2 cellular contexts compared by ENCODE assay signal in the genomic region with DNA sequence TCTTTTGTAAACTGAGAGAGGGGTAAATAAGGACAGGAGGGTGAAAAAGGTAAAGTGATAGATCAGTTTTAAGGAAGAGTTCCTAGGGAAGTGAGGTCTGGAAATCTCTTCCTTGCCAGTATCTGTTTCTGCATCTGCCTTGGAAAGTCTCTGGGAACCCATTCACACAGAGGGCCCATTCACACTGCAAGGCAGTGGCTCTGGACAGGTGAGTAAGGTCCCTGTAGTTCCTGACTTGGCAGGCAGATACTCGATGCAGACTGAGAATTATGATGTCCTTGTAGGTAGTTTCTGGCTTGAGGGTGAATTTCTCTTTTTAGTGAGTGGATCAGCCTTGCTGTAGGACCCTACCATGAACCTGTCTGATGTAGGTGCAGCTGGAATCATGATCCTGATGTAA.
TF ChIP-seq lines count a peak whose summit lies in the region.

No MANE protein-coding gene starts in this region.

TF ChIP-seq in GM23338, 12 proteins besides CTCF, POLR2A, EP300 and RAD21:
- TF ChIP-seq STAT1 (IDR thresholded peaks at IDR 0.05; ENCODE audit: unreplicated experiment) (no peak), EZH2 (IDR thresholded peaks at IDR 0.05; ENCODE audit: low read depth, unreplicated experiment) (no peak), CREB1 (CRISPR knock-in tag; IDR thresholded peaks at IDR 0.05; ENCODE audit: low read depth) (no peak), JUNB (IDR thresholded peaks at IDR 0.05; ENCODE audit: unreplicated experiment) (no peak), ZNF331 (CRISPR knock-in tag; IDR thresholded peaks at IDR 0.05; ENCODE audit: low read depth) (no peak), NANOG (IDR thresholded peaks at IDR 0.05; ENCODE audit: borderline replicate concordance) (no peak), ZNF114 (CRISPR knock-in tag; IDR thresholded peaks at IDR 0.05) (no peak)
- TF ChIP-seq, protein P1, sequence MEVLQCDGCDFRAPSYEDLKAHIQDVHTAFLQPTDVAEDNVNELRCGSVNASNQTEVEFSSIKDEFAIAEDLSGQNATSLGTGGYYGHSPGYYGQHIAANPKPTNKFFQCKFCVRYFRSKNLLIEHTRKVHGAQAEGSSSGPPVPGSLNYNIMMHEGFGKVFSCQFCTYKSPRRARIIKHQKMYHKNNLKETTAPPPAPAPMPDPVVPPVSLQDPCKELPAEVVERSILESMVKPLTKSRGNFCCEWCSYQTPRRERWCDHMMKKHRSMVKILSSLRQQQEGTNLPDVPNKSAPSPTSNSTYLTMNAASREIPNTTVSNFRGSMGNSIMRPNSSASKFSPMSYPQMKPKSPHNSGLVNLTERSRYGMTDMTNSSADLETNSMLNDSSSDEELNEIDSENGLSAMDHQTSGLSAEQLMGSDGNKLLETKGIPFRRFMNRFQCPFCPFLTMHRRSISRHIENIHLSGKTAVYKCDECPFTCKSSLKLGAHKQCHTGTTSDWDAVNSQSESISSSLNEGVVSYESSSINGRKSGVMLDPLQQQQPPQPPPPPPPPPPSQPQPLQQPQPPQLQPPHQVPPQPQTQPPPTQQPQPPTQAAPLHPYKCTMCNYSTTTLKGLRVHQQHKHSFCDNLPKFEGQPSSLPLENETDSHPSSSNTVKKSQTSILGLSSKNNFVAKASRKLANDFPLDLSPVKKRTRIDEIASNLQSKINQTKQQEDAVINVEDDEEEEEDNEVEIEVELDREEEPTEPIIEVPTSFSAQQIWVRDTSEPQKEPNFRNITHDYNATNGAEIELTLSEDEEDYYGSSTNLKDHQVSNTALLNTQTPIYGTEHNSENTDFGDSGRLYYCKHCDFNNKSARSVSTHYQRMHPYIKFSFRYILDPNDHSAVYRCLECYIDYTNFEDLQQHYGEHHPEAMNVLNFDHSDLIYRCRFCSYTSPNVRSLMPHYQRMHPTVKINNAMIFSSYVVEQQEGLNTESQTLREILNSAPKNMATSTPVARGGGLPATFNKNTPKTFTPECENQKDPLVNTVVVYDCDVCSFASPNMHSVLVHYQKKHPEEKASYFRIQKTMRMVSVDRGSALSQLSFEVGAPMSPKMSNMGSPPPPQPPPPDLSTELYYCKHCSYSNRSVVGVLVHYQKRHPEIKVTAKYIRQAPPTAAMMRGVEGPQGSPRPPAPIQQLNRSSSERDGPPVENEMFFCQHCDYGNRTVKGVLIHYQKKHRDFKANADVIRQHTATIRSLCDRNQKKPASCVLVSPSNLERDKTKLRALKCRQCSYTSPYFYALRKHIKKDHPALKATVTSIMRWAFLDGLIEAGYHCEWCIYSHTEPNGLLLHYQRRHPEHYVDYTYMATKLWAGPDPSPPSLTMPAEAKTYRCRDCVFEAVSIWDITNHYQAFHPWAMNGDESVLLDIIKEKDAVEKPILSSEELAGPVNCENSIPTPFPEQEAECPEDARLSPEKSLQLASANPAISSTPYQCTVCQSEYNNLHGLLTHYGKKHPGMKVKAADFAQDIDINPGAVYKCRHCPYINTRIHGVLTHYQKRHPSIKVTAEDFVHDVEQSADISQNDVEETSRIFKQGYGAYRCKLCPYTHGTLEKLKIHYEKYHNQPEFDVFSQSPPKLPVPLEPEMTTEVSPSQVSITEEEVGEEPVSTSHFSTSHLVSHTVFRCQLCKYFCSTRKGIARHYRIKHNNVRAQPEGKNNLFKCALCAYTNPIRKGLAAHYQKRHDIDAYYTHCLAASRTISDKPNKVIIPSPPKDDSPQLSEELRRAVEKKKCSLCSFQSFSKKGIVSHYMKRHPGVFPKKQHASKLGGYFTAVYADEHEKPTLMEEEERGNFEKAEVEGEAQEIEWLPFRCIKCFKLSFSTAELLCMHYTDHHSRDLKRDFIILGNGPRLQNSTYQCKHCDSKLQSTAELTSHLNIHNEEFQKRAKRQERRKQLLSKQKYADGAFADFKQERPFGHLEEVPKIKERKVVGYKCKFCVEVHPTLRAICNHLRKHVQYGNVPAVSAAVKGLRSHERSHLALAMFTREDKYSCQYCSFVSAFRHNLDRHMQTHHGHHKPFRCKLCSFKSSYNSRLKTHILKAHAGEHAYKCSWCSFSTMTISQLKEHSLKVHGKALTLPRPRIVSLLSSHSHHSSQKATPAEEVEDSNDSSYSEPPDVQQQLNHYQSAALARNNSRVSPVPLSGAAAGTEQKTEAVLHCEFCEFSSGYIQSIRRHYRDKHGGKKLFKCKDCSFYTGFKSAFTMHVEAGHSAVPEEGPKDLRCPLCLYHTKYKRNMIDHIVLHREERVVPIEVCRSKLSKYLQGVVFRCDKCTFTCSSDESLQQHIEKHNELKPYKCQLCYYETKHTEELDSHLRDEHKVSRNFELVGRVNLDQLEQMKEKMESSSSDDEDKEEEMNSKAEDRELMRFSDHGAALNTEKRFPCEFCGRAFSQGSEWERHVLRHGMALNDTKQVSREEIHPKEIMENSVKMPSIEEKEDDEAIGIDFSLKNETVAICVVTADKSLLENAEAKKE (CRISPR knock-in tag; IDR thresholded peaks at IDR 0.05): no peak

TF ChIP-seq in H1, 55 proteins besides CTCF, POLR2A, EP300 and RAD21:
- TF ChIP-seq KDM1A (IDR thresholded peaks at IDR 0.05; ENCODE audit: borderline replicate concordance, low read length) (no peak), ASH2L (IDR thresholded peaks at IDR 0.05; ENCODE audit: low read length) (no peak), NRF1 (IDR thresholded peaks at IDR 0.05; ENCODE audit: low read depth, low read length) (no peak), TAF7 (optimal IDR thresholded peaks at IDR 0.05; ENCODE audit: borderline replicate concordance, low read depth, low read length) (no peak)
- TF ChIP-seq, protein P2, sequence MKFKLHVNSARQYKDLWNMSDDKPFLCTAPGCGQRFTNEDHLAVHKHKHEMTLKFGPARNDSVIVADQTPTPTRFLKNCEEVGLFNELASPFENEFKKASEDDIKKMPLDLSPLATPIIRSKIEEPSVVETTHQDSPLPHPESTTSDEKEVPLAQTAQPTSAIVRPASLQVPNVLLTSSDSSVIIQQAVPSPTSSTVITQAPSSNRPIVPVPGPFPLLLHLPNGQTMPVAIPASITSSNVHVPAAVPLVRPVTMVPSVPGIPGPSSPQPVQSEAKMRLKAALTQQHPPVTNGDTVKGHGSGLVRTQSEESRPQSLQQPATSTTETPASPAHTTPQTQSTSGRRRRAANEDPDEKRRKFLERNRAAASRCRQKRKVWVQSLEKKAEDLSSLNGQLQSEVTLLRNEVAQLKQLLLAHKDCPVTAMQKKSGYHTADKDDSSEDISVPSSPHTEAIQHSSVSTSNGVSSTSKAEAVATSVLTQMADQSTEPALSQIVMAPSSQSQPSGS (IDR thresholded peaks at IDR 0.05; ENCODE audit: low read length): no peak
